1 cellular context compared by ENCODE assay signal in the genomic region with DNA sequence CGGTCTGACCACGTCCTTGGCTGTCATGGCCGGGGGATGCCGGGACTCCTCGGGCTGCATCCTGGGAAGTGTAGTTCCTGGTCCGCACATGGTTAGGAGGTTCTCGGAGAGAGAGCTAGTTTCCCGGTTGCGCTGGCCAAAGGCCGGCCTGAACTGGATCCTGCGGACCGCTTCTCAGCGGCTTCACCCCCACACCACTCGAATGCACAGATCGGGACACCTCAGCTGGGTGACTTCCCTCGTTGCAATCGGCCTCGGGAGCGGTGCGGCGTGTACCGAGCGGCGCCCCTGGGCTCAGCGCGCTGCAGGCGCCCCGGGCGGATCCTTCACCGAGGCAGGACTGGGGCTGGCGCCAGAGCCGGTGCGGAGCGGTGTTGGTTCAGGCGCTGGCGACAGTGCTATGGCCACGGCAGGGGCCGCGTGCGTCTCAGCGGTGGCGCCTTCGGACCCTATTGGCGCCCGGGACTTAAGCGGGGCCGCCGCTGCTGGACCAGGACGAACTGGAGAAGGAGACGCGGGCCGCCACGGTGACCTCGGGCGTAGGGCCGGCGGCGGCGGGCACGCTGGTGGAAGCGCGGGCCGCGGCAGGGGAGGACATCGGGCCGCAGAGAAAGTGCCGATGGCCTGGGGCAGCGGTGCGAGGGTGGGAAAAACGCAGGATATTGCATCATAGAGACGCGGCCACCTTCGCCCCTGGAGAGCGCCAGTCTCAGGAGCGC.
TF ChIP-seq lines count a peak whose summit lies in the region.

No MANE protein-coding gene starts in this region.

TF ChIP-seq in SK-N-SH, 30 proteins besides CTCF, POLR2A, EP300 and RAD21 (continued from another document):
- TF ChIP-seq, protein P1, sequence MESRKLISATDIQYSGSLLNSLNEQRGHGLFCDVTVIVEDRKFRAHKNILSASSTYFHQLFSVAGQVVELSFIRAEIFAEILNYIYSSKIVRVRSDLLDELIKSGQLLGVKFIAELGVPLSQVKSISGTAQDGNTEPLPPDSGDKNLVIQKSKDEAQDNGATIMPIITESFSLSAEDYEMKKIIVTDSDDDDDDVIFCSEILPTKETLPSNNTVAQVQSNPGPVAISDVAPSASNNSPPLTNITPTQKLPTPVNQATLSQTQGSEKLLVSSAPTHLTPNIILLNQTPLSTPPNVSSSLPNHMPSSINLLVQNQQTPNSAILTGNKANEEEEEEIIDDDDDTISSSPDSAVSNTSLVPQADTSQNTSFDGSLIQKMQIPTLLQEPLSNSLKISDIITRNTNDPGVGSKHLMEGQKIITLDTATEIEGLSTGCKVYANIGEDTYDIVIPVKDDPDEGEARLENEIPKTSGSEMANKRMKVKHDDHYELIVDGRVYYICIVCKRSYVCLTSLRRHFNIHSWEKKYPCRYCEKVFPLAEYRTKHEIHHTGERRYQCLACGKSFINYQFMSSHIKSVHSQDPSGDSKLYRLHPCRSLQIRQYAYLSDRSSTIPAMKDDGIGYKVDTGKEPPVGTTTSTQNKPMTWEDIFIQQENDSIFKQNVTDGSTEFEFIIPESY (IDR thresholded peaks at IDR 0.05; ENCODE audit: borderline replicate concordance, low read depth) = peak; percentile 49; the same call in 1 of the 2 replicates
- TF ChIP-seq YY1 (IDR thresholded peaks at IDR 0.05; ENCODE audit: low read depth) (peak; percentile 77; the same call in 1 of the 2 replicates), JUND (IDR thresholded peaks at IDR 0.05) (no peak), POLR2AphosphoS5 (IDR thresholded peaks at IDR 0.05; ENCODE audit: low read depth, low read length) (peak; percentile 86), TCF12 (IDR thresholded peaks at IDR 0.05) (no peak), RFX5 (IDR thresholded peaks at IDR 0.05; ENCODE audit: low read length) (no peak), RXRA (IDR thresholded peaks at IDR 0.05; ENCODE audit: borderline replicate concordance, low read depth) (no peak), TAF1 (IDR thresholded peaks at IDR 0.05; ENCODE audit: borderline replicate concordance, low read depth, low read length) (peak; percentile 54; the same call in 1 of the 2 replicates), SMC3 (IDR thresholded peaks at IDR 0.05; ENCODE audit: low read depth, low read length) (no peak), FOSL2 (IDR thresholded peaks at IDR 0.05; ENCODE audit: borderline replicate concordance, low read depth) (peak; percentile 22; the same call in 1 of the 2 replicates), FOXJ3 (CRISPR knock-in tag; IDR thresholded peaks at IDR 0.05) (no peak), ELF1 (IDR thresholded peaks at IDR 0.05) (peak; percentile 54), TEAD4 (IDR thresholded peaks at IDR 0.05; ENCODE audit: borderline replicate concordance, insufficient read depth) (peak; percentile 33; the same call in 1 of the 2 replicates), MEF2A (IDR thresholded peaks at IDR 0.05; ENCODE audit: borderline replicate concordance, low read depth) (no peak), CHD2 (IDR thresholded peaks at IDR 0.05; ENCODE audit: low read length, partially characterized antibody) (peak; percentile 71), NFIC (IDR thresholded peaks at IDR 0.05; ENCODE audit: borderline replicate concordance) (no peak; the same call in 1 of the 2 replicates), FOXM1 (IDR thresholded peaks at IDR 0.05; ENCODE audit: low read depth) (no peak), MXI1 (IDR thresholded peaks at IDR 0.05; ENCODE audit: low read depth, low read length) (peak; percentile 97)
- TF ChIP-seq, protein P2, sequence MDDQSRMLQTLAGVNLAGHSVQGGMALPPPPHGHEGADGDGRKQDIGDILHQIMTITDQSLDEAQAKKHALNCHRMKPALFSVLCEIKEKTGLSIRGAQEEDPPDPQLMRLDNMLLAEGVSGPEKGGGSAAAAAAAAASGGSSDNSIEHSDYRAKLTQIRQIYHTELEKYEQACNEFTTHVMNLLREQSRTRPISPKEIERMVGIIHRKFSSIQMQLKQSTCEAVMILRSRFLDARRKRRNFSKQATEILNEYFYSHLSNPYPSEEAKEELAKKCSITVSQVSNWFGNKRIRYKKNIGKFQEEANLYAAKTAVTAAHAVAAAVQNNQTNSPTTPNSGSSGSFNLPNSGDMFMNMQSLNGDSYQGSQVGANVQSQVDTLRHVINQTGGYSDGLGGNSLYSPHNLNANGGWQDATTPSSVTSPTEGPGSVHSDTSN (IDR thresholded peaks at IDR 0.05) = peak; percentile 57
- TF ChIP-seq, protein P3, sequence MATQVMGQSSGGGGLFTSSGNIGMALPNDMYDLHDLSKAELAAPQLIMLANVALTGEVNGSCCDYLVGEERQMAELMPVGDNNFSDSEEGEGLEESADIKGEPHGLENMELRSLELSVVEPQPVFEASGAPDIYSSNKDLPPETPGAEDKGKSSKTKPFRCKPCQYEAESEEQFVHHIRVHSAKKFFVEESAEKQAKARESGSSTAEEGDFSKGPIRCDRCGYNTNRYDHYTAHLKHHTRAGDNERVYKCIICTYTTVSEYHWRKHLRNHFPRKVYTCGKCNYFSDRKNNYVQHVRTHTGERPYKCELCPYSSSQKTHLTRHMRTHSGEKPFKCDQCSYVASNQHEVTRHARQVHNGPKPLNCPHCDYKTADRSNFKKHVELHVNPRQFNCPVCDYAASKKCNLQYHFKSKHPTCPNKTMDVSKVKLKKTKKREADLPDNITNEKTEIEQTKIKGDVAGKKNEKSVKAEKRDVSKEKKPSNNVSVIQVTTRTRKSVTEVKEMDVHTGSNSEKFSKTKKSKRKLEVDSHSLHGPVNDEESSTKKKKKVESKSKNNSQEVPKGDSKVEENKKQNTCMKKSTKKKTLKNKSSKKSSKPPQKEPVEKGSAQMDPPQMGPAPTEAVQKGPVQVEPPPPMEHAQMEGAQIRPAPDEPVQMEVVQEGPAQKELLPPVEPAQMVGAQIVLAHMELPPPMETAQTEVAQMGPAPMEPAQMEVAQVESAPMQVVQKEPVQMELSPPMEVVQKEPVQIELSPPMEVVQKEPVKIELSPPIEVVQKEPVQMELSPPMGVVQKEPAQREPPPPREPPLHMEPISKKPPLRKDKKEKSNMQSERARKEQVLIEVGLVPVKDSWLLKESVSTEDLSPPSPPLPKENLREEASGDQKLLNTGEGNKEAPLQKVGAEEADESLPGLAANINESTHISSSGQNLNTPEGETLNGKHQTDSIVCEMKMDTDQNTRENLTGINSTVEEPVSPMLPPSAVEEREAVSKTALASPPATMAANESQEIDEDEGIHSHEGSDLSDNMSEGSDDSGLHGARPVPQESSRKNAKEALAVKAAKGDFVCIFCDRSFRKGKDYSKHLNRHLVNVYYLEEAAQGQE (IDR thresholded peaks at IDR 0.05; ENCODE audit: low read depth, low read length) = peak; percentile 60; the same call in 1 of the 2 replicates
- TF ChIP-seq, protein P4, sequence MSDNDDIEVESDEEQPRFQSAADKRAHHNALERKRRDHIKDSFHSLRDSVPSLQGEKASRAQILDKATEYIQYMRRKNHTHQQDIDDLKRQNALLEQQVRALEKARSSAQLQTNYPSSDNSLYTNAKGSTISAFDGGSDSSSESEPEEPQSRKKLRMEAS (IDR thresholded peaks at IDR 0.05; ENCODE audit: low read depth) = peak; percentile 92
- TF ChIP-seq, protein P5, sequence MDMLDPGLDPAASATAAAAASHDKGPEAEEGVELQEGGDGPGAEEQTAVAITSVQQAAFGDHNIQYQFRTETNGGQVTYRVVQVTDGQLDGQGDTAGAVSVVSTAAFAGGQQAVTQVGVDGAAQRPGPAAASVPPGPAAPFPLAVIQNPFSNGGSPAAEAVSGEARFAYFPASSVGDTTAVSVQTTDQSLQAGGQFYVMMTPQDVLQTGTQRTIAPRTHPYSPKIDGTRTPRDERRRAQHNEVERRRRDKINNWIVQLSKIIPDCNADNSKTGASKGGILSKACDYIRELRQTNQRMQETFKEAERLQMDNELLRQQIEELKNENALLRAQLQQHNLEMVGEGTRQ (IDR thresholded peaks at IDR 0.05; ENCODE audit: borderline replicate concordance, low read depth, low read length) = no peak
